In the genomic region with DNA sequence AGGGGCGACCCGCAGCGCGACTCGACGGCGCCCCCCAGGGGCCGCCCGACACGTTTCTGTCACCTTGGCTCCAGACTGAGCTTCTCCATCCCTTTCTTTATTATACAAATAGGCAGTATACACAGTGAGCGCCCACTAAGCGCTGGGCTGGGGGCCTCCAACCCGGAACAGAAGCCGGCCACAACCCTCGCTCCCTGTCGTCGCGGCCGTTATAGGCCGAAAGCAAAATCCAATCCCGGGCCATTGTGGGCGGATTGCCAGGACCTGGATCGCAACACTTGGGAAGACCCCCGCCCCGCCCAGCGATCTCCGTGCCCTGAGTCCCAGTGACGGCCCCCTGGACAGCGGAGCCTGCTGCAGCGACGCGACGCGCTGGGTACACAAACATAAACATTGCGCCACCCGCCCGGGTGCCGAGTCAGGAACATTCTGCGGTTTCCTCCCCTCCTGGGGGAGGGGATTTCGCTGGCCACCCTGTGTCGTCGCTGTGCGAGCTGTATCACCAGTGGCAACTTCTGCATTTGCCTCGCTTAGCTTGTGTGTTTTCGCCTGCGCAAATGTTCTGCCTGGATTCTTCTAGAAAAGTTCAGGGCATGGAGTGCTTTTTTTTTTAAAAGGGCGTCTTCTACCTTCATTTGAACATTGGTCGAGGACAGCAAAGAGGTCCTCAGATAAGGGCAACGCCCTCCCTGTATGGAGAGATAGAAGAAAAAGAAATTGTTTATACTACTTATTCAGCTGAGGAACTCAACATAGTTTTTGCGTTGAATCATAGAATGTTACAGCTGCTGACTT, we compare ENCODE assay signal across 8 cellular contexts. TPM values are rescaled to one million over a fixed set of nuclear protein-coding genes. Genes with fewer than 3 reads are reported as not detected.
A peak's percentile ranks its signal among the peaks of the same experiment; 100 is the strongest.
DNase-seq lines count a peak whose midpoint lies in the region; ATAC-seq and TF ChIP-seq lines count a peak whose summit lies in the region.

No MANE protein-coding gene starts in this region.

- ATAC-seq in HG02588 (IDR thresholded peaks at IDR 0.05; ENCODE audit: unreplicated experiment): peak; percentile 18

- DNase-seq in GM04503 (ENCODE audit: low read depth) (peak; percentile 89), NCI-H1694 treated with DMSO at 0.1 percent for 48 hours (lab: John Stamatoyannopoulos, UW) (peak; percentile 47), WERI-Rb-1 (peak; percentile 79), breast epithelium (ENCODE audit: low spot score in 2 of 2) (peak; percentile 93 to 96), inferior parietal cortex (ENCODE audit: extremely low spot score) (peak; percentile 73), spleen (peak; percentile 98), NCI-H2107 (lab: John Stamatoyannopoulos, UW) (no peak)

- no peaks in the 10 kb centered on the region for H3K4me1 ChIP-seq in breast epithelium
- peaks cover 24 to 89% (median 79%) of the 10 kb centered on the region in 6 donors for H3K4me1 ChIP-seq in spleen

- H3K27me3 ChIP-seq in WERI-Rb-1 (ENCODE audit: insufficient read depth, low read depth, severe bottlenecking) (no peaks in the 10 kb centered on the region), breast epithelium (no peaks in the 10 kb centered on the region), spleen (replicated peaks in 1 of 7) (no peaks in the 10 kb centered on the region)

- TF ChIP-seq CTCF in WERI-Rb-1 (IDR thresholded peaks at IDR 0.05; ENCODE audit: low read depth, low read length) (peak; percentile 88), breast epithelium (IDR thresholded peaks at IDR 0.05) (peak; percentile 63 to 81 (median 70)), spleen (IDR thresholded peaks at IDR 0.05 in 8 of 11, conservative IDR thresholded peaks at IDR 0.05 in 3 of 11) (peak in 10 of 11 experiments; percentile 43 to 93 (median 84))

- TF ChIP-seq POLR2A in breast epithelium (IDR thresholded peaks at IDR 0.05) (peak; percentile 18), spleen (IDR thresholded peaks at IDR 0.05) (peak; percentile 37 to 74 (median 65))

- peaks cover 26% of the 10 kb centered on the region for H3K36me3 ChIP-seq in WERI-Rb-1
- H3K36me3 ChIP-seq in breast epithelium: no peaks in the 10 kb centered on the region
- H3K36me3 ChIP-seq in spleen: peaks cover 3 to 28% (median 22%) of the 10 kb centered on the region in 6 donors

- no peaks in the 10 kb centered on the region for H3K9me3 ChIP-seq in WERI-Rb-1 (ENCODE audit: severe bottlenecking)
- no peaks in the 10 kb centered on the region for H3K9me3 ChIP-seq in breast epithelium
- no peaks in the 10 kb centered on the region for H3K9me3 ChIP-seq in spleen

- intact Hi-C loops in breast epithelium (cut with DNase I; ENCODE audit: low total_unique reads): loop anchor here (10.0 kb wide), 2 partner anchors 92 to 132 kb away; no protein-coding TSS in a partner anchor
- intact Hi-C loops in spleen (cut with DNase I; ENCODE audit: low total_unique reads): no loop called here

- 1 to 3% (median 2%) methylated on average over 38 to 50 of the region's 50 CpGs for whole genome bisulfite sequencing in spleen, 5 donors

- H3K4me3 ChIP-seq in WERI-Rb-1 (ENCODE audit: low read depth, low read length) (peak overlapping the region; percentile 87), breast epithelium (peak overlapping the region; percentile 93 to 97 (median 94)), spleen (peak overlapping the region; percentile 41 to 87 (median 66))

- H3K27ac ChIP-seq in WERI-Rb-1 (peak overlapping the region; percentile 97; the same call in 1 of the 2 replicates), breast epithelium (peak overlapping the region; percentile 98 to 100), spleen (peak overlapping the region; percentile 98 to 100 (median 100))

RNA-seq across cellular contexts. Expression of a gene that starts 1.3 kb away (rescaled TPM):
- total RNA-seq in breast epithelium (1,000 to 10,000 TPM in 2 of 3 donors, 100 to 1,000 TPM in 1; 752 to 1,562 (median 1,015) TPM), spleen (100 to 1,000 TPM; 197 to 818 (median 376) TPM)
- polyA plus RNA-seq in spleen: 100 to 1,000 TPM in 1 of 3 donors, 10 to 100 TPM in 2; 46.0 to 116 (median 68.9) TPM
